ENCODE assay signal across 8 cellular contexts in genomic region chrX:135112096-135112729, GRCh38. TPM values are rescaled to one million over a fixed set of nuclear protein-coding genes. Genes with fewer than 3 reads are reported as not detected.
DNase-seq lines count a peak whose midpoint lies in the region; ATAC-seq and TF ChIP-seq lines count a peak whose summit lies in the region.

No MANE protein-coding gene starts in this region.

- H3K4me3 ChIP-seq in transverse colon = no peak overlapping the region
- H3K4me3 ChIP-seq in ovary = no peak overlapping the region

- peak; percentile 54 for ATAC-seq in GM19372 (IDR thresholded peaks at IDR 0.05; ENCODE audit: low read depth, unreplicated experiment)

- TF ChIP-seq EP300 in transverse colon (IDR thresholded peaks at IDR 0.05; ENCODE audit: low read depth) = no peak
- no peak for TF ChIP-seq EP300 in ovary (IDR thresholded peaks at IDR 0.05)

- DNase-seq in DMS153 treated with DMSO at 0.1 percent for 48 hours (lab: John Stamatoyannopoulos, UW; ENCODE audit: unreplicated experiment) = peak; percentile 31
- DNase-seq in DMS153 (lab: John Stamatoyannopoulos, UW) = no peak
- peak; percentile 24 for DNase-seq in NCI-H69 (lab: John Stamatoyannopoulos, UW)
- DNase-seq in activated effector memory CD4-positive, alpha-beta T cell treated with Interleukin-2 at 50 U/mL for 16 hours = peak; percentile 2
- peak; percentile 32 for DNase-seq in inferior parietal cortex (ENCODE audit: extremely low spot score)
- DNase-seq in transverse colon = no peak
- no peak for DNase-seq in ovary

- H3K36me3 ChIP-seq in transverse colon = no peaks in the 10 kb centered on the region
- H3K36me3 ChIP-seq in ovary = no peaks in the 10 kb centered on the region

- intact Hi-C loops in transverse colon (cut with DNase I; ENCODE audit: low total_unique reads) (no loop called here), ovary (cut with DNase I) (no loop called here)

- 0 to 31% methylated on average over 1 to 5 of the region's 5 CpGs for WGBS in transverse colon (ENCODE audit: low coverage in 1 of 2), 2 donors
- WGBS in ovary, 3 donors = 22 to 31% (median 25%) methylated on average over 5 of the region's 5 CpGs

- H3K27ac ChIP-seq in transverse colon (no peak overlapping the region), ovary (no peak overlapping the region)

- TF ChIP-seq CTCF in transverse colon (IDR thresholded peaks at IDR 0.05) = peak; percentile 17 to 50 (median 45)
- TF ChIP-seq CTCF in ovary (IDR thresholded peaks at IDR 0.05) = no peak

- H3K27me3 ChIP-seq in transverse colon (no peaks in the 10 kb centered on the region), ovary (no peaks in the 10 kb centered on the region)

- H3K4me1 ChIP-seq in transverse colon (no peaks in the 10 kb centered on the region), ovary (ENCODE audit: insufficient read depth) (no peaks in the 10 kb centered on the region)

- no peak for TF ChIP-seq POLR2A in transverse colon (IDR thresholded peaks at IDR 0.05)
- TF ChIP-seq POLR2A in ovary (IDR thresholded peaks at IDR 0.05) = no peak

- in situ Hi-C loops in transverse colon (cut with MboI; ENCODE audit: low pct_ligation_motif_present in 1 of 4, low pct_unique_long_range_greater_than_20kb in 1 of 4, low sequenced_read_pairs in 3 of 4) = no loop called here

- H3K9me3 ChIP-seq in transverse colon (no peaks in the 10 kb centered on the region), ovary (no peaks in the 10 kb centered on the region)

RNA-seq across cellular contexts. Expression of gene ETDB, which starts 8.1 kb away (rescaled TPM):
- total RNA-seq in transverse colon (not detected), ovary (not detected)
- polyA plus RNA-seq in ovary = not detected

RNA-seq across cellular contexts. Expression of gene SMIM10L2B, which starts 13.7 kb away (rescaled TPM):
- total RNA-seq in transverse colon (1 to 10 TPM in 1 of 4 donors, under 1 TPM in 2, not detected in 1; 0.32 to 1.6 (median 0.40) TPM), ovary (1 to 10 TPM; 4.9 to 9.2 (median 6.1) TPM)
- 1 to 10 TPM; 2.0 to 3.8 TPM for polyA plus RNA-seq in ovary

RNA-seq across cellular contexts. Expression of gene CT55, which starts 59.0 kb away (rescaled TPM):
- not detected for total RNA-seq in transverse colon
- not detected for total RNA-seq in ovary
- not detected for polyA plus RNA-seq in ovary

Comparison
In these comparisons a context has a peak if more than half of its experiments do, and no peak if none do; other contexts are left out.
1. DNase-seq: peak in DMS153 treated with DMSO at 0.1 percent for 48 hours (single experiment), NCI-H69 (single experiment), activated effector memory CD4-positive, alpha-beta T cell treated with Interleukin-2 at 50 U/mL for 16 hours (single experiment) and inferior parietal cortex (single experiment); none in DMS153 (single experiment), transverse colon (single experiment) and ovary (0 of 5).
2. CTCF ChIP-seq: peak in transverse colon (5 of 5); none in ovary (0 of 3).